Comparison of ENCODE assay signal across 32 cellular contexts in genomic region chr10:29237786-29238185, GRCh38. TPM values are rescaled to one million over a fixed set of nuclear protein-coding genes. Genes with fewer than 3 reads are reported as not detected.
"Had no signal": no experiment of that assay in that cellular context is flagged by ENCODE, and none has a peak within 500 bp of the region (broad histone marks: within the 10 kb centered on the region; RNA-seq: fewer than 3 reads in every experiment).

No MANE protein-coding gene starts in this region.

- H3K4me1 ChIP-seq: adrenal gland, breast epithelium, foreskin keratinocyte had no signal

- H3K27me3 ChIP-seq: adrenal gland, breast epithelium had no signal

- H3K27ac ChIP-seq: adrenal gland, breast epithelium, foreskin keratinocyte had no signal

- H3K27me3 Mint-ChIP-seq: activated B cell treated with CpG ODN at 0.5 μM for 24 hours had no signal

- H3K27ac Mint-ChIP-seq: activated B cell treated with CpG ODN at 0.5 μM for 24 hours; activated naive CD8-positive, alpha-beta T cell; activated T-helper 2 cell treated with anti-CD3 and anti-CD28 coated beads, Interferon-gamma antibody, Interleukin-2, Interleukin-4, amounts not matched to agents 10 μg/mL and 5 μg/mL and 100 μg/mL, durations not matched to agents 14 hours and 24 hours and 36 hours; T-helper 1 cell treated with Interleukin-12 subunit alpha and Interleukin-12 subunit beta and Interleukin-4 antibody, amounts not matched to agents 30 μg/mL and 1 μg/mL, for 36 hours had no signal

- ATAC-seq: activated T-cell treated with anti-CD3 and anti-CD28 coated beads, Interleukin-2, amount 50 U/mL, for 4 hours; foreskin keratinocyte; left ventricle myocardium superior; sciatic nerve had no signal

- H3K4me3 Mint-ChIP-seq: activated B cell treated with CpG ODN at 0.5 μM for 24 hours; activated naive CD8-positive, alpha-beta T cell; activated T-cell treated with anti-CD3 and anti-CD28 coated beads, Interleukin-2, amount 50 U/mL, for 4 hours; nephron; T-helper 1 cell treated with Interleukin-12 subunit alpha and Interleukin-12 subunit beta and Interleukin-4 antibody, amounts not matched to agents 30 μg/mL and 1 μg/mL, for 36 hours had no signal

- H3K36me3 Mint-ChIP-seq: activated naive CD8-positive, alpha-beta T cell had no signal

- H3K9me3 Mint-ChIP-seq: activated B cell treated with CpG ODN at 0.5 μM for 24 hours; activated T-cell treated with anti-CD3 and anti-CD28 coated beads, Interleukin-2, amount 50 U/mL, for 4 hours; activated T-helper 2 cell treated with anti-CD3 and anti-CD28 coated beads, Interferon-gamma antibody, Interleukin-2, Interleukin-4, amounts not matched to agents 10 μg/mL and 5 μg/mL and 100 μg/mL, durations not matched to agents 14 hours and 24 hours and 36 hours; nephron; T-helper 1 cell treated with Interleukin-12 subunit alpha and Interleukin-12 subunit beta and Interleukin-4 antibody, amounts not matched to agents 30 μg/mL and 1 μg/mL, for 36 hours had no signal

- H3K36me3 ChIP-seq: adrenal gland, breast epithelium had no signal

- H3K4me3 ChIP-seq: adrenal gland, breast epithelium had no signal

- H3K9me3 ChIP-seq: adrenal gland, breast epithelium had no signal

- H3K4me1 Mint-ChIP-seq: activated B cell treated with CpG ODN at 0.5 μM for 24 hours had no signal

- DNase-seq: activated B cell treated with CpG ODN at 0.5 μM for 24 hours; activated CD4-positive, alpha-beta T cell treated with anti-CD3 and anti-CD28 coated beads for 4 hours; activated CD4-positive, alpha-beta T cell treated with anti-CD3 and anti-CD28 coated beads, Interleukin-2, amount 50 U/mL, for 48 hours; activated CD8-positive, alpha-beta memory T cell treated with anti-CD3 and anti-CD28 coated beads, Interleukin-2, amount 50 U/mL, for 48 hours; activated naive CD4-positive, alpha-beta T cell; activated T-cell treated with anti-CD3 and anti-CD28 coated beads, Interleukin-2, amount 50 U/mL, for 4 hours; adrenal gland; cerebellar nuclear complex; erythroblast; foreskin keratinocyte; glutamatergic neuron; hippocampal formation; left ventricle myocardium superior; mammary epithelial cell; nucleus accumbens; posterior cingulate gyrus; stimulated activated CD4-positive, alpha-beta T cell treated with anti-CD3 and anti-CD28 coated beads, Interleukin-4, amount 100 ng/mL, for 1 hour; stimulated activated naive CD4-positive, alpha-beta T cell; T1000 had no signal

RNA-seq across cellular contexts. Expression of gene LYZL1, which starts 51.1 kb away (rescaled TPM):
- total RNA-seq: activated B cell treated with CpG ODN at 0.5 μM for 24 hours; activated CD8-positive, alpha-beta memory T cell treated with anti-CD3 and anti-CD28 coated beads for 36 hours; activated T-cell treated with anti-CD3 and anti-CD28 coated beads, Interleukin-2, amount 50 U/mL, for 4 hours; activated T-helper 2 cell treated with anti-CD3 and anti-CD28 coated beads, Interferon-gamma antibody, Interleukin-2, Interleukin-4, amounts not matched to agents 10 μg/mL and 5 μg/mL and 100 μg/mL, durations not matched to agents 14 hours and 24 hours and 36 hours; adrenal gland; breast epithelium; fibroblast of lung; foreskin keratinocyte; left ventricle myocardium superior; mammary epithelial cell; mononuclear cell; myocyte; sciatic nerve; subcutaneous adipose tissue; ureter had no signal
- polyA plus RNA-seq: adrenal gland, fibroblast of lung, foreskin keratinocyte, mammary epithelial cell, thymus had no signal
